Comparison of ENCODE assay signal across 4 cellular contexts in the genomic region with DNA sequence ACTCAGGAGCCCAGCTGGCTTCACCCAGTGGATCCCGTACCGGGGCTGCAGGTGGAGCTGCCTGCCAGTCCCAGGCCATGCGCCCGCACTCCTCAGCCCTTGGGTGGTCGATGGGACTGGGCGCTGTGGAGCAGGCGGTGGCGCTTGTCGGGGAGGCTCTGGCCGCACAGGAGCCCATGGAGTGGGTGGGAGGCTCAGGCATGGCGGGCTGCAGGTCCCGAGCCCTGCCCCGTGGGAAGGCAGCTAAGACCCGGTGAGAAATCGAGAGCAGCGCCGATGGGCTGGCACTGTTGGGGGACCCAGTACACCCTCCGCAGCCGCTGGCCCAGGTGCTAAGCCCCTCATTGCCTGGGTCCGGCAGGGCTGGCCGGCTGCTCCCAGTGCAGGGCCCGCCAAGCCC.
DNase-seq lines count a peak whose midpoint lies in the region; ATAC-seq, FAIRE-seq and TF ChIP-seq lines count a peak whose summit lies in the region.
"Not testable (repeated sequence)": the region's sequence is repeated elsewhere in the genome, so short reads cannot be mapped to it uniquely, and the experiment has no call there.

No MANE protein-coding gene starts in this region.

- not testable (repeated sequence) for H3K9me3 ChIP-seq in kidney (ENCODE audit: control insufficient read depth in 1 of 2, low read length in 2 of 2); spleen

- not testable (repeated sequence) for H3K36me3 ChIP-seq in kidney (ENCODE audit: control insufficient read depth in 1 of 2, insufficient read depth in 2 of 2, low read length in 2 of 2); spleen

- TF ChIP-seq CTCF in kidney (IDR thresholded peaks at IDR 0.05; ENCODE audit: borderline replicate concordance, extremely low read depth, insufficient read depth); spleen (IDR thresholded peaks at IDR 0.05 in 8 of 11, conservative IDR thresholded peaks at IDR 0.05 in 3 of 11): not testable (repeated sequence)

- intact Hi-C loops in Right ventricle myocardium superior (cut with DNase I); kidney (cut with DNase I); spleen (cut with DNase I; ENCODE audit: low total_unique reads): not testable (repeated sequence)

- H3K9ac ChIP-seq in kidney (ENCODE audit: low read length in 2 of 2), result not testable (repeated sequence)

- FAIRE-seq in kidney (lab: Jason Lieb, UNC), result not testable (repeated sequence)

- H3K4me3 ChIP-seq in kidney (ENCODE audit: low read length in 2 of 2); spleen: not testable (repeated sequence)

- ATAC-seq in Right ventricle myocardium superior (ENCODE audit: poor library complexity), result not testable (repeated sequence)

- H3K27ac ChIP-seq in kidney (ENCODE audit: low read depth in 2 of 2, low read length in 2 of 2); spleen: not testable (repeated sequence)

- H3K27me3 ChIP-seq in spleen (replicated peaks in 1 of 7), result not testable (repeated sequence)

- WGBS in spleen, 5 donors, result 94 to 97% (median 96%) methylated on average over 17 to 22 of the region's 22 CpGs

- not testable (repeated sequence) for TF ChIP-seq POLR2A in spleen (IDR thresholded peaks at IDR 0.05)

- DNase-seq in activated gamma-delta T cell (lab: John Stamatoyannopoulos, UW) (peak; percentile 5), Right ventricle myocardium superior (peak; percentile 26), kidney (peak; percentile 49), spleen (peak; percentile 56)

- H3K4me1 ChIP-seq in kidney (ENCODE audit: control insufficient read depth in 1 of 2, insufficient read depth in 1 of 2, low read depth in 1 of 2, low read length in 2 of 2); spleen: not testable (repeated sequence)

Comparison
In these comparisons a context has a peak if more than half of its experiments do, and no peak if none do; other contexts are left out.
1. DNase-seq: peak in every context shown above with its lines; median percentile 56 in spleen; 49 in kidney; 26 in Right ventricle myocardium superior; 5 in activated gamma-delta T cell.